Comparison of ENCODE assay signal across 19 cellular contexts in the genomic region with DNA sequence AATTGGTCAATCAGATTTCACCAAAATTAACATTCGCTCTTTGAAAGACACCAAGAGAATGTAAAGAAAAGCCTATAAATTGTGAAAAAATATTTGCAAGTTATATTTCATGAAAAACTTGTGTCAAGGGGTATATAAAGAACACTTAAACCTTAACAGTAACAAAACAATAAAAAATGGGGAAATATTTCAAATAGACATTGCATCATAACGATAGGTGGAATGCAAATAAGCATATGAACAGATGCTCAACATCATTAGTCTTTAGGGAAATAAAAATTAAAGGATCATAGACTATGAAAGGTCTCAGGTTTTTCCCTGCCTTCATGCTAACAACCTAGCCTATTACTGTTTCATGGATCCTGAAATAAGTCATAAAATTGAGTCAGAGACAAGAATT.
DNase-seq lines count a peak whose midpoint lies in the region; ATAC-seq, FAIRE-seq and TF ChIP-seq lines count a peak whose summit lies in the region.
"Had no signal": no experiment of that assay in that cellular context is flagged by ENCODE, and none has a peak within 500 bp of the region (broad histone marks: within the 10 kb centered on the region; RNA-seq: fewer than 3 reads in every experiment).

No MANE protein-coding gene starts in this region.

- POLR2A ChIA-PET in A549 (lab: Yijun Ruan, JAX) = no interaction called here
- POLR2A ChIA-PET in PC-3 (lab: Charles Lee; ENCODE audit: unreplicated experiment) = no interaction called here

- no peak for TF ChIP-seq POLR2A in A549 (IDR thresholded peaks at IDR 0.05; ENCODE audit: low read length)

- FAIRE-seq in A549 (lab: Jason Lieb, UNC) = no peak
- peak; percentile 5 for FAIRE-seq in GM18507 (lab: Jason Lieb, UNC)
- FAIRE-seq in endometrium (lab: Jason Lieb, UNC) = peak; percentile 8
- FAIRE-seq: GM12892, GM19239 had no signal

- TF ChIP-seq EP300 in A549 (IDR thresholded peaks at IDR 0.05) = no peak

- H3K9me2 ChIP-seq in PC-3 (replicated peaks; ENCODE audit: low read length) = no peaks in the 10 kb centered on the region

- no peak overlapping the region for H3K9ac ChIP-seq in PC-3 (ENCODE audit: low read length)

- H2AFZ ChIP-seq in PC-3 (ENCODE audit: low read length) = no peak overlapping the region

- no peaks in the 10 kb centered on the region for H4K20me1 ChIP-seq in PC-3 (ENCODE audit: low read length)

- intact Hi-C loops in PC-3 (cut with micrococcal nuclease) = no loop called here

- CTCF ChIA-PET in A549 (lab: Yijun Ruan, JAX) (interaction anchor here (0.8 kb wide), 1 partner anchor 65 kb away, joined by 3 read pairs; no protein-coding TSS in a partner anchor), PC-3 (lab: Charles Lee) (no interaction called here)

- no peak overlapping the region for H3K27ac ChIP-seq in A549
- no peak overlapping the region for H3K27ac ChIP-seq in PC-3 (ENCODE audit: low read length)
- H3K27ac ChIP-seq in caudate nucleus (ENCODE audit: low read depth, low read length) = no peak overlapping the region

- no peaks in the 10 kb centered on the region for H3F3A ChIP-seq in PC-3 (ENCODE audit: low read length, unreplicated experiment)

- H3K9me3 ChIP-seq in A549 (no peaks in the 10 kb centered on the region), PC-3 (ENCODE audit: low read length) (no peaks in the 10 kb centered on the region), BE2C (no peaks in the 10 kb centered on the region)

- H3K4me2 ChIP-seq in A549 (no peak overlapping the region), PC-3 (ENCODE audit: low read length) (no peak overlapping the region)

- H3K27me3 ChIP-seq in PC-3 (ENCODE audit: low read length) = no peaks in the 10 kb centered on the region
- H3K27me3 ChIP-seq in BE2C = no peaks in the 10 kb centered on the region

- no peak for TF ChIP-seq RAD21 in A549 (conservative IDR thresholded peaks at IDR 0.05 in 1 of 2, IDR thresholded peaks at IDR 0.05 in 1 of 2)

- ATAC-seq in A549 (no peak), PC-3 (0 out of 2 replicates have a peak, but pooled peaks have one; percentile 23)

- DNase-seq in A549 (ENCODE audit: low read depth in 1 of 2, low spot score in 1 of 2) = no peak
- no peak for DNase-seq in GM18507 (ENCODE audit: extremely low spot score, insufficient read length, low read depth)
- no peak for DNase-seq in PC-3
- no peak for DNase-seq in AML-193 (lab: John Stamatoyannopoulos, UW)
- no peak for DNase-seq in BE2C
- DNase-seq in caudate nucleus (lab: John Stamatoyannopoulos, UW) = no peak
- DNase-seq: CD8-positive, alpha-beta memory T cell; DND-41; H7; Karpas-422; NCI-H1105; NCI-H1436 treated with DMSO at 0.1 percent for 48 hours; NCI-H1930; NCI-H2107; NCI-H524; NCI-H774 had no signal

- H3K79me2 ChIP-seq in PC-3 (ENCODE audit: low read length) = peaks cover 5% of the 10 kb centered on the region; the same call in 1 of the 2 replicates

- H3K4me3 ChIP-seq in A549 = no peak overlapping the region
- H3K4me3 ChIP-seq in PC-3 (ENCODE audit: low read length) = no peak overlapping the region
- H3K4me3 ChIP-seq in BE2C (ENCODE audit: low read depth, low read length) = no peak overlapping the region

- H3K36me3 ChIP-seq in PC-3 (ENCODE audit: low read depth, low read length) (peaks cover 17% of the 10 kb centered on the region; the same call in 1 of the 2 replicates), BE2C (peaks cover 27% of the 10 kb centered on the region)

- H3K4me1 ChIP-seq in A549 = no peaks in the 10 kb centered on the region
- H3K4me1 ChIP-seq in PC-3 (ENCODE audit: insufficient read depth, low read length) = 0 out of 2 replicates have a peak, but pooled peaks cover 4% of the 10 kb centered on the region
- no peaks in the 10 kb centered on the region for H3K4me1 ChIP-seq in BE2C

- no TSS peak for BruUV-seq in PC-3 (replicated peaks; lab: Mats Ljungman, UMichigan)

- TF ChIP-seq CTCF in A549 (IDR thresholded peaks at IDR 0.05) (no peak), PC-3 (conservative IDR thresholded peaks at IDR 0.05; ENCODE audit: low read depth, low read length) (no peak), BE2C (IDR thresholded peaks at IDR 0.05; ENCODE audit: low read depth, low read length) (no peak)

- WGBS in A549 (ENCODE audit: missing lambda C conversion rate) = 88% methylated on average over 2 of the region's 2 CpGs

TF ChIP-seq in A549, 52 proteins besides CTCF, POLR2A, EP300 and RAD21:
- TF ChIP-seq CEBPB (IDR thresholded peaks at IDR 0.05) = peak; percentile 39 to 46; a peak in 2 of 4 replicates
- TF ChIP-seq NPAS2 (CRISPR knock-in tag; IDR thresholded peaks at IDR 0.05; ENCODE audit: borderline replicate concordance) = no peak
